In genomic region chr12:119338593-119339363, GRCh38 we compare ENCODE assay signal across 21 cellular contexts. TPM values are rescaled to one million over a fixed set of nuclear protein-coding genes. Genes with fewer than 3 reads are reported as not detected.
"Had no signal": no experiment of that assay in that cellular context is flagged by ENCODE, and none has a peak within 500 bp of the region (broad histone marks: within the 10 kb centered on the region; RNA-seq: fewer than 3 reads in every experiment).

No MANE protein-coding gene starts in this region.

- DNase-seq: activated CD4-positive, alpha-beta T cell treated with anti-CD3 and anti-CD28 coated beads for 36 hours; activated CD8-positive, alpha-beta memory T cell treated with anti-CD3 and anti-CD28 coated beads, Interleukin-2, amount 50 U/mL, for 48 hours; activated CD8-positive, alpha-beta T cell treated with anti-CD3 and anti-CD28 coated beads, Interleukin-2, amount 10 ng/mL, durations not matched to agents 7 days and 5 days; activated naive CD4-positive, alpha-beta T cell; aorta; foreskin melanocyte; heart left ventricle; stimulated activated CD4-positive, alpha-beta T cell treated with anti-CD3 and anti-CD28 coated beads, Interleukin-15, amount 100 ng/mL, for 24 hours; stimulated activated CD4-positive, alpha-beta T cell treated with anti-CD3 and anti-CD28 coated beads, Interleukin-4, amount 100 ng/mL, for 4 hours; stimulated activated naive CD8-positive, alpha-beta T cell treated with anti-CD3 and anti-CD28 coated beads, Interleukin-15, amount 100 ng/mL, for 72 hours; T-helper 9 cell; testis; upper lobe of right lung had no signal

- H3K27me3 ChIP-seq: testis had no signal

- H3K27ac Mint-ChIP-seq: activated CD4-positive, alpha-beta T cell treated with anti-CD3 and anti-CD28 coated beads for 36 hours; activated CD8-positive, alpha-beta T cell treated with anti-CD3 and anti-CD28 coated beads, Interleukin-2, amount 10 ng/mL, durations not matched to agents 7 days and 5 days; stimulated activated naive CD8-positive, alpha-beta T cell treated with anti-CD3 and anti-CD28 coated beads, Interleukin-15, amount 100 ng/mL, for 72 hours had no signal

- H3K4me1 Mint-ChIP-seq: activated CD4-positive, alpha-beta T cell treated with anti-CD3 and anti-CD28 coated beads for 36 hours; stimulated activated naive CD8-positive, alpha-beta T cell treated with anti-CD3 and anti-CD28 coated beads, Interleukin-15, amount 100 ng/mL, for 72 hours had no signal

- H3K36me3 ChIP-seq: heart left ventricle, neutrophil, upper lobe of right lung had no signal

- H3K4me3 Mint-ChIP-seq: activated CD4-positive, alpha-beta T cell treated with anti-CD3 and anti-CD28 coated beads for 36 hours; activated CD8-positive, alpha-beta T cell treated with anti-CD3 and anti-CD28 coated beads, Interleukin-2, amount 10 ng/mL, durations not matched to agents 7 days and 5 days; stimulated activated naive CD8-positive, alpha-beta T cell treated with anti-CD3 and anti-CD28 coated beads, Interleukin-15, amount 100 ng/mL, for 72 hours had no signal

- H3K9me3 ChIP-seq: neutrophil, testis, upper lobe of right lung had no signal

- H3K4me3 ChIP-seq: heart left ventricle, testis, upper lobe of right lung had no signal

- ATAC-seq: activated CD4-positive, alpha-beta T cell treated with anti-CD3 and anti-CD28 coated beads for 36 hours; activated CD8-positive, alpha-beta T cell treated with anti-CD3 and anti-CD28 coated beads, Interleukin-2, amount 10 ng/mL, durations not matched to agents 7 days and 5 days; heart left ventricle; stimulated activated naive CD8-positive, alpha-beta T cell treated with anti-CD3 and anti-CD28 coated beads, Interleukin-15, amount 100 ng/mL, for 72 hours; upper lobe of right lung had no signal

- H3K4me1 ChIP-seq: testis, upper lobe of right lung had no signal

- H3K27ac ChIP-seq: heart left ventricle, neutrophil, testis, upper lobe of right lung had no signal

RNA-seq across cellular contexts. Expression of gene CCDC60, which starts 4.2 kb away (rescaled TPM):
- total RNA-seq: activated CD4-positive, alpha-beta T cell treated with anti-CD3 and anti-CD28 coated beads for 36 hours; activated CD8-positive, alpha-beta T cell treated with anti-CD3 and anti-CD28 coated beads, Interleukin-2, amount 10 ng/mL, durations not matched to agents 7 days and 5 days; aorta; chondrocyte; dermis microvascular lymphatic vessel endothelial cell; endothelial cell of umbilical vein; heart left ventricle; kidney epithelial cell; lower leg skin; myocyte; skeletal muscle tissue; upper lobe of right lung had no signal
- polyA plus RNA-seq: aorta, endothelial cell of umbilical vein, heart left ventricle had no signal
